Comparison of ENCODE assay signal across 1 cellular context in the genomic region with DNA sequence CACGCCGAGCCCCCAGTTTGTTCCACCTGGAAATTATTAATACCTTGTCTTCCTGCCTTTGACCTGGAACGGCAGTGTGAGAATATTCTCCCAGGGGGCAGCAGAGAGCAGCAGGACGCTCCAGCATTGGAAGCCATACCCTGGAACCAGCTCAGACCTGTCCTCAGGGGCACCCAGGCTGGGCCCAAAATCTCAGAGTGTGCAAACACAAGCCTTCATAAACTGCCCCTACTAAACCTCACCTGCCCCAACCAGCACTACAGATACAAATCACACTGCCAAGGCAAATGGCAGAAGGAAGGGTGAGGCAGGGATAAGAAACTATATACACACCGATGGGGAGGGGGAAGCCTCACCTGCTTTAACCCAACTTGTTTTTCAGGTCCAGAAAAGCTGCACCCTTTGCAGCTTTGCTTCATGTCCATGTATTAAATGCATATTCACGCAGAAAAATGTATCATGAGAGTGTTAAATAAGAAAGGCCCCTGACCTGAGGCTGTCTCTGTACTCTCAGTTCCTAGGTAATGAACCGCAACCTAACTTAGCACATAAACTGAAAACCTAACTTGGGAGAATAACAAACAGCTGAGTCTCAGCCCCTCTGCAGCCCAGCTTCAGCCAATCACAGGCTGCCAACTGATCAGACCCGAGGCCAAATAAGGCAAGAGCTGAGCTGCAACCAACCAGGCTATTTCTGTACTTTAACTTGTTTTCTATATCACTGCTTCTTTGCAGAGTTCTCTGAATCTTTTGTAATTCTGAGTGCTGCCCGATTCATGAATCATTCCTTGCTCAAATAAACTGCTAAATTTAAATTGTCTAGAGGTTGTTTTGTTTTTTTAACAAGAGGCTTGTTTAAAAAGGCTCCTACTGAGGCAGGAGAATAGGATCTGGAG.
TF ChIP-seq lines count a peak whose summit lies in the region.

No MANE protein-coding gene starts in this region.

TF ChIP-seq in HepG2, 621 proteins besides CTCF, POLR2A, EP300 and RAD21 (continued from another document and continues in another):
- TF ChIP-seq, protein P1, sequence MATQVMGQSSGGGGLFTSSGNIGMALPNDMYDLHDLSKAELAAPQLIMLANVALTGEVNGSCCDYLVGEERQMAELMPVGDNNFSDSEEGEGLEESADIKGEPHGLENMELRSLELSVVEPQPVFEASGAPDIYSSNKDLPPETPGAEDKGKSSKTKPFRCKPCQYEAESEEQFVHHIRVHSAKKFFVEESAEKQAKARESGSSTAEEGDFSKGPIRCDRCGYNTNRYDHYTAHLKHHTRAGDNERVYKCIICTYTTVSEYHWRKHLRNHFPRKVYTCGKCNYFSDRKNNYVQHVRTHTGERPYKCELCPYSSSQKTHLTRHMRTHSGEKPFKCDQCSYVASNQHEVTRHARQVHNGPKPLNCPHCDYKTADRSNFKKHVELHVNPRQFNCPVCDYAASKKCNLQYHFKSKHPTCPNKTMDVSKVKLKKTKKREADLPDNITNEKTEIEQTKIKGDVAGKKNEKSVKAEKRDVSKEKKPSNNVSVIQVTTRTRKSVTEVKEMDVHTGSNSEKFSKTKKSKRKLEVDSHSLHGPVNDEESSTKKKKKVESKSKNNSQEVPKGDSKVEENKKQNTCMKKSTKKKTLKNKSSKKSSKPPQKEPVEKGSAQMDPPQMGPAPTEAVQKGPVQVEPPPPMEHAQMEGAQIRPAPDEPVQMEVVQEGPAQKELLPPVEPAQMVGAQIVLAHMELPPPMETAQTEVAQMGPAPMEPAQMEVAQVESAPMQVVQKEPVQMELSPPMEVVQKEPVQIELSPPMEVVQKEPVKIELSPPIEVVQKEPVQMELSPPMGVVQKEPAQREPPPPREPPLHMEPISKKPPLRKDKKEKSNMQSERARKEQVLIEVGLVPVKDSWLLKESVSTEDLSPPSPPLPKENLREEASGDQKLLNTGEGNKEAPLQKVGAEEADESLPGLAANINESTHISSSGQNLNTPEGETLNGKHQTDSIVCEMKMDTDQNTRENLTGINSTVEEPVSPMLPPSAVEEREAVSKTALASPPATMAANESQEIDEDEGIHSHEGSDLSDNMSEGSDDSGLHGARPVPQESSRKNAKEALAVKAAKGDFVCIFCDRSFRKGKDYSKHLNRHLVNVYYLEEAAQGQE (IDR thresholded peaks at IDR 0.05; ENCODE audit: borderline replicate concordance in 1 of 2, low read depth in 1 of 2, low read length in 2 of 2): 0 out of 4 replicates have a peak, but pooled peaks of 1 of the 2 experiments have one; percentile 16
- TF ChIP-seq SNAPC4 (CRISPR knock-in tag; IDR thresholded peaks at IDR 0.05): peak; percentile 83; the same call in 1 of the 2 replicates
- TF ChIP-seq TOPORS (CRISPR knock-in tag; IDR thresholded peaks at IDR 0.05): peak; percentile 87
- no peak for TF ChIP-seq MAFK (conservative IDR thresholded peaks at IDR 0.05 in 1 of 2, IDR thresholded peaks at IDR 0.05 in 1 of 2; ENCODE audit: low read length in 2 of 2)
- peak; percentile 48; the same call in 1 of the 2 replicates for TF ChIP-seq NFKBIZ (CRISPR knock-in tag; IDR thresholded peaks at IDR 0.05)
- no peak; the same call in 1 of the 2 replicates for TF ChIP-seq ZNF710 (CRISPR knock-in tag; IDR thresholded peaks at IDR 0.05; ENCODE audit: borderline replicate concordance)
- TF ChIP-seq, protein P2, sequence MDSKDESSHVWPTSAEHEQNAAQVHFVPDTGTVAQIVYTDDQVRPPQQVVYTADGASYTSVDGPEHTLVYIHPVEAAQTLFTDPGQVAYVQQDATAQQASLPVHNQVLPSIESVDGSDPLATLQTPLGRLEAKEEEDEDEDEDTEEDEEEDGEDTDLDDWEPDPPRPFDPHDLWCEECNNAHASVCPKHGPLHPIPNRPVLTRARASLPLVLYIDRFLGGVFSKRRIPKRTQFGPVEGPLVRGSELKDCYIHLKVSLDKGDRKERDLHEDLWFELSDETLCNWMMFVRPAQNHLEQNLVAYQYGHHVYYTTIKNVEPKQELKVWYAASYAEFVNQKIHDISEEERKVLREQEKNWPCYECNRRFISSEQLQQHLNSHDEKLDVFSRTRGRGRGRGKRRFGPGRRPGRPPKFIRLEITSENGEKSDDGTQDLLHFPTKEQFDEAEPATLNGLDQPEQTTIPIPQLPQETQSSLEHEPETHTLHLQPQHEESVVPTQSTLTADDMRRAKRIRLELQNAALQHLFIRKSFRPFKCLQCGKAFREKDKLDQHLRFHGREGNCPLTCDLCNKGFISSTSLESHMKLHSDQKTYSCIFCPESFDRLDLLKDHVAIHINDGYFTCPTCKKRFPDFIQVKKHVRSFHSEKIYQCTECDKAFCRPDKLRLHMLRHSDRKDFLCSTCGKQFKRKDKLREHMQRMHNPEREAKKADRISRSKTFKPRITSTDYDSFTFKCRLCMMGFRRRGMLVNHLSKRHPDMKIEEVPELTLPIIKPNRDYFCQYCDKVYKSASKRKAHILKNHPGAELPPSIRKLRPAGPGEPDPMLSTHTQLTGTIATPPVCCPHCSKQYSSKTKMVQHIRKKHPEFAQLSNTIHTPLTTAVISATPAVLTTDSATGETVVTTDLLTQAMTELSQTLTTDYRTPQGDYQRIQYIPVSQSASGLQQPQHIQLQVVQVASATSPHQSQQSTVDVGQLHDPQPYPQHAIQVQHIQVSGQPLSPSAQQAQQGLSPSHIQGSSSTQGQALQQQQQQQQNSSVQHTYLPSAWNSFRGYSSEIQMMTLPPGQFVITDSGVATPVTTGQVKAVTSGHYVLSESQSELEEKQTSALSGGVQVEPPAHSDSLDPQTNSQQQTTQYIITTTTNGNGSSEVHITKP (CRISPR knock-in tag; IDR thresholded peaks at IDR 0.05; ENCODE audit: low read depth): peak; percentile 83
- no peak for TF ChIP-seq ZMAT5 (CRISPR knock-in tag; IDR thresholded peaks at IDR 0.05; ENCODE audit: borderline replicate concordance, low read depth)
- TF ChIP-seq ZC3H4 (CRISPR knock-in tag; IDR thresholded peaks at IDR 0.05; ENCODE audit: borderline replicate concordance): peak; percentile 60; the same call in 1 of the 2 replicates
- TF ChIP-seq CCDC6 (CRISPR knock-in tag; IDR thresholded peaks at IDR 0.05): 0 out of 2 replicates have a peak, but pooled peaks have one; percentile 45
- TF ChIP-seq SMAD9 (CRISPR knock-in tag; IDR thresholded peaks at IDR 0.05): 0 out of 2 replicates have a peak, but pooled peaks have one; percentile 23
- peak; percentile 67 for TF ChIP-seq CBFB (CRISPR knock-in tag; IDR thresholded peaks at IDR 0.05)
- TF ChIP-seq MXD4 (CRISPR knock-in tag; IDR thresholded peaks at IDR 0.05): peak; percentile 94
- no peak for TF ChIP-seq GABPA (IDR thresholded peaks at IDR 0.05; ENCODE audit: low read depth, low read length)
- peak; percentile 61; the same call in 1 of the 2 replicates for TF ChIP-seq GABPA (CRISPR knock-in tag; IDR thresholded peaks at IDR 0.05; ENCODE audit: low read depth)
- no peak for TF ChIP-seq NONO (IDR thresholded peaks at IDR 0.05)
- TF ChIP-seq NONO (CRISPR knock-in tag; conservative IDR thresholded peaks at IDR 0.05): peak; percentile 82
- TF ChIP-seq ZFP62 (CRISPR knock-in tag; IDR thresholded peaks at IDR 0.05): 0 out of 2 replicates have a peak, but pooled peaks have one; percentile 49
- TF ChIP-seq ZKSCAN1 (IDR thresholded peaks at IDR 0.05; ENCODE audit: low read length): peak; percentile 69
- TF ChIP-seq, protein P3, sequence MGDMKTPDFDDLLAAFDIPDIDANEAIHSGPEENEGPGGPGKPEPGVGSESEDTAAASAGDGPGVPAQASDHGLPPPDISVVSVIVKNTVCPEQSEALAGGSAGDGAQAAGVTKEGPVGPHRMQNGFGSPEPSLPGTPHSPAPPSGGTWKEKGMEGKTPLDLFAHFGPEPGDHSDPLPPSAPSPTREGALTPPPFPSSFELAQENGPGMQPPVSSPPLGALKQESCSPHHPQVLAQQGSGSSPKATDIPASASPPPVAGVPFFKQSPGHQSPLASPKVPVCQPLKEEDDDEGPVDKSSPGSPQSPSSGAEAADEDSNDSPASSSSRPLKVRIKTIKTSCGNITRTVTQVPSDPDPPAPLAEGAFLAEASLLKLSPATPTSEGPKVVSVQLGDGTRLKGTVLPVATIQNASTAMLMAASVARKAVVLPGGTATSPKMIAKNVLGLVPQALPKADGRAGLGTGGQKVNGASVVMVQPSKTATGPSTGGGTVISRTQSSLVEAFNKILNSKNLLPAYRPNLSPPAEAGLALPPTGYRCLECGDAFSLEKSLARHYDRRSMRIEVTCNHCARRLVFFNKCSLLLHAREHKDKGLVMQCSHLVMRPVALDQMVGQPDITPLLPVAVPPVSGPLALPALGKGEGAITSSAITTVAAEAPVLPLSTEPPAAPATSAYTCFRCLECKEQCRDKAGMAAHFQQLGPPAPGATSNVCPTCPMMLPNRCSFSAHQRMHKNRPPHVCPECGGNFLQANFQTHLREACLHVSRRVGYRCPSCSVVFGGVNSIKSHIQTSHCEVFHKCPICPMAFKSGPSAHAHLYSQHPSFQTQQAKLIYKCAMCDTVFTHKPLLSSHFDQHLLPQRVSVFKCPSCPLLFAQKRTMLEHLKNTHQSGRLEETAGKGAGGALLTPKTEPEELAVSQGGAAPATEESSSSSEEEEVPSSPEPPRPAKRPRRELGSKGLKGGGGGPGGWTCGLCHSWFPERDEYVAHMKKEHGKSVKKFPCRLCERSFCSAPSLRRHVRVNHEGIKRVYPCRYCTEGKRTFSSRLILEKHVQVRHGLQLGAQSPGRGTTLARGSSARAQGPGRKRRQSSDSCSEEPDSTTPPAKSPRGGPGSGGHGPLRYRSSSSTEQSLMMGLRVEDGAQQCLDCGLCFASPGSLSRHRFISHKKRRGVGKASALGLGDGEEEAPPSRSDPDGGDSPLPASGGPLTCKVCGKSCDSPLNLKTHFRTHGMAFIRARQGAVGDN (CRISPR knock-in tag; IDR thresholded peaks at IDR 0.05): peak; percentile 60
- peak; percentile 30; the same call in 1 of the 2 replicates for TF ChIP-seq ZNF281 (CRISPR knock-in tag; IDR thresholded peaks at IDR 0.05; ENCODE audit: borderline replicate concordance)
